Comparison of ENCODE assay signal across 12 cellular contexts in the genomic region with DNA sequence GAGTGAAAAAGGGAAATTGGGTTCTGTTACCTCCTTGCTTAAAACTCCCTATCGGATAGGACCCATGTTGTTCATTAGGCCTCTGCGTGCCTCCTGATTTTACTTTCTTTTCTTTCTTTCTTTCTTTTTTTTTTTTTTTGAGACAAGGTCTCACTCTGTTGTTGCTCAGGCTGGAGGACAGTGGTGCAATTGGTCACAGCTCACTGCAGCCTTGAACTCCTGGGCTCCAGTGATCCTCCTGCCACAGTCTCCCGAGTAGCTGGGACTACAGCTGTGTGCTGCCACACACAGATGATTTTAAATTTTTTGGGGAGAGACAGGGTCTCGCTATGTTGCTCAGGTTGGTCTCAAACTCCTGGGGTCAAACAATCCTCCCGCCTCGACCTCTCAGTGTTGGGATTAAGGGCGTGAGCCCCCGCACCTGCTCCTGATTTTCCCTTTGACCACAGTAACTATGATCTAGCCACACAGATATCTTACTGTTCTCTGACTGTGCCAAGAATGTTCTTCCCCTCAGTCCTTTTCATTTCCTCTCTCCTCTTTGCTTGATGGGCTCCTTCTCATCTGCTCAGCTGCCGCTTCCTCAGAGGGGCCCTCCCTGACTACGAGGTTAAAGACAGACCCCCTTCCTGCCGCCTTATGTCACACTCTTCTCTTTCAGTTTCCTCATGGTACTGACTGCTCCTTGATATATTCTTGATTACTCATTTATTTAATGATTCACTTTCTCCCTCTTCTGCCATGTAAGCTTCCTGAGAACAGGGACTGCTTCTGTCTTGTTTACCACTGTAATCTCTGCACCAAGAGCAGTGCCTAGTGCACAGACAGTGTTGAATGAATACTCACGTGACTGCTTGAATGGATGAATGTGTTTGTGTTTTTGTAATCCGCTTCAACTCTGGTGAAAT. TPM values are rescaled to one million over a fixed set of nuclear protein-coding genes. Genes with fewer than 3 reads are reported as not detected.
DNase-seq lines count a peak whose midpoint lies in the region; ATAC-seq, FAIRE-seq and TF ChIP-seq lines count a peak whose summit lies in the region.
"Had no signal": no experiment of that assay in that cellular context is flagged by ENCODE, and none has a peak within 500 bp of the region (broad histone marks: within the 10 kb centered on the region; RNA-seq: fewer than 3 reads in every experiment).

No MANE protein-coding gene starts in this region.

- TF ChIP-seq CTCF in psoas muscle (IDR thresholded peaks at IDR 0.05) = no peak

- WGBS in psoas muscle, 3 donors = 90 to 93% (median 91%) methylated on average over 13 of the region's 13 CpGs

- H3K27me3 ChIP-seq in psoas muscle (ENCODE audit: insufficient read depth in 3 of 3, low read length in 2 of 3) = no peaks in the 10 kb centered on the region

- DNase-seq in GM12891 (ENCODE audit: insufficient read length, low spot score) (no peak), T-helper 17 cell (no peak), dermis blood vessel endothelial cell (peak; percentile 42), NCI-H524 treated with DMSO at 0.1 percent for 48 hours (lab: John Stamatoyannopoulos, UW) (no peak), NCI-H2081 treated with DMSO at 0.1 percent for 48 hours (lab: John Stamatoyannopoulos, UW) (no peak), psoas muscle (no peak), amygdala (lab: John Stamatoyannopoulos, UW) (no peak)
- peak; percentile 30 for DNase-seq in stimulated activated CD4-positive, alpha-beta T cell treated with anti-CD3 and anti-CD28 coated beads, Interleukin-4, amount 100 ng/mL, for 24 hours
- DNase-seq: GDM1, NCI-H187 had no signal

- no peak overlapping the region for H3K27ac ChIP-seq in psoas muscle

- H3K36me3 Mint-ChIP-seq in T-helper 17 cell (ENCODE audit: low read depth) = peaks cover 7% of the 10 kb centered on the region

- H3K27ac Mint-ChIP-seq in T-helper 17 cell = peak overlapping the region; percentile 22
- H3K27ac Mint-ChIP-seq: nephron, WTC11 had no signal

- no peaks in the 10 kb centered on the region for H3K4me1 ChIP-seq in psoas muscle

- FAIRE-seq in GM12891 (lab: Jason Lieb, UNC) = peak; percentile 20

- H3K9me3 ChIP-seq in T-helper 17 cell (ENCODE audit: control insufficient read depth, low read length, poor library complexity, severe bottlenecking) (no peaks in the 10 kb centered on the region), psoas muscle (no peaks in the 10 kb centered on the region)

- H3K27me3 Mint-ChIP-seq in T-helper 17 cell = no peaks in the 10 kb centered on the region

- no peak for ATAC-seq in T-helper 17 cell
- no peak for ATAC-seq in psoas muscle
- ATAC-seq: WTC11 had no signal

- H3K4me1 Mint-ChIP-seq in T-helper 17 cell = no peaks in the 10 kb centered on the region
- H3K4me1 Mint-ChIP-seq: nephron, WTC11 had no signal

- no peak overlapping the region for H3K4me3 ChIP-seq in psoas muscle

- no peak for TF ChIP-seq POLR2A in GM12891 (IDR thresholded peaks at IDR 0.05; ENCODE audit: low read depth, low read length)

- intact Hi-C loops in psoas muscle (cut with DNase I) = no loop called here

- H3K36me3 ChIP-seq in psoas muscle (ENCODE audit: insufficient read depth in 1 of 2, low read depth in 1 of 2) = peaks cover 4 to 80% of the 10 kb centered on the region in 2 donors

- no peak overlapping the region for H3K4me3 Mint-ChIP-seq in T-helper 17 cell
- H3K4me3 Mint-ChIP-seq: nephron, WTC11 had no signal

TF ChIP-seq in GM12891, 5 proteins besides CTCF, POLR2A, EP300 and RAD21:
- no peak for TF ChIP-seq TAF1 (IDR thresholded peaks at IDR 0.05; ENCODE audit: low read depth, low read length)
- 0 out of 2 replicates have a peak, but pooled peaks have one; percentile 16 for TF ChIP-seq SPI1 (IDR thresholded peaks at IDR 0.05; ENCODE audit: low read depth, low read length)
- no peak for TF ChIP-seq PAX5 (IDR thresholded peaks at IDR 0.05; ENCODE audit: insufficient read depth, low read length, severe bottlenecking)
- TF ChIP-seq POU2F2 (IDR thresholded peaks at IDR 0.05; ENCODE audit: low read depth, low read length) = no peak
- no peak for TF ChIP-seq POLR2AphosphoS5 (IDR thresholded peaks at IDR 0.05; ENCODE audit: low read depth, low read length)

RNA-seq across cellular contexts. Expression of a gene that starts 44.3 kb away (rescaled TPM):
- polyA plus RNA-seq in GM12891 (2012; ENCODE audit: low read depth, missing spikeins) = 32.3 TPM
- total RNA-seq in T-helper 17 cell = 10 to 100 TPM; 34.4 to 43.4 TPM
- total RNA-seq in dermis blood vessel endothelial cell = 24.8 and 26.5 TPM in 2 replicates
- 10 to 100 TPM; 35.1 to 54.5 (median 38.0) TPM for total RNA-seq in psoas muscle
- polyA plus RNA-seq in psoas muscle = 10 to 100 TPM; 41.9 to 53.7 (median 51.6) TPM

Comparison
In these comparisons a context has a peak if more than half of its experiments do, and no peak if none do; other contexts are left out.
1. DNase-seq: peak in dermis blood vessel endothelial cell (single experiment) and stimulated activated CD4-positive, alpha-beta T cell treated with anti-CD3 and anti-CD28 coated beads, Interleukin-4, amount 100 ng/mL, for 24 hours (single experiment); none in GM12891 (single experiment), T-helper 17 cell (0 of 3), NCI-H524 treated with DMSO at 0.1 percent for 48 hours (single experiment), NCI-H2081 treated with DMSO at 0.1 percent for 48 hours (single experiment), psoas muscle (0 of 2) and amygdala (0 of 56).